Comparison of ENCODE assay signal across 7 cellular contexts in the genomic region with DNA sequence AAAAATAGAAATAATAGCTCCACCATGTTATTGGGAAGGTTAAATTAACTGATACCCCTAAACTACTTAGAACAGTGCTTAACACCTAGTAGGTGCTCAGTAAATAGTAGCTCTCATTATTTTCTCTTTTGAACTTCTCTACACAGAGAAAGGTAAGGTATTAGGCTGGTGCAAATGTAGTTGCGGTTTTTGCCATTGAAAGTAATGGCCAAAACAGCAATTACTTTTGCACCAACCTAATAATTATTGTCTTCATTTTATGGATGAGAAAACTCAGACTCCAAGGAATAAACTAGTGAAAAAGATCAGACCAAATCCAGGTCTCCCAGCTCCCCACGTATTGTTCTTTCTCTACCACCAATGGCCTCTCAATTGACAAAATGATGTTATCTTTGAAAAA.
"Had no signal": no experiment of that assay in that cellular context is flagged by ENCODE, and none has a peak within 500 bp of the region (broad histone marks: within the 10 kb centered on the region; RNA-seq: fewer than 3 reads in every experiment).

No MANE protein-coding gene starts in this region.

- H3K27ac ChIP-seq: GM23248, HL-60 had no signal

- H2AFZ ChIP-seq: GM23248 had no signal

- H3K9ac ChIP-seq: GM23248 had no signal

- H3K4me3 ChIP-seq: GM23248, HAP-1 had no signal

- DNase-seq: GM23248, GOT3, H7, KBM-7 had no signal

- H3K9me3 ChIP-seq: HAP-1 had no signal

- ATAC-seq: HCT116 had no signal

- H3K4me1 ChIP-seq: HAP-1 had no signal

- H3K36me3 ChIP-seq: HAP-1 had no signal
